Comparison of ENCODE assay signal across 15 cellular contexts in the genomic region with DNA sequence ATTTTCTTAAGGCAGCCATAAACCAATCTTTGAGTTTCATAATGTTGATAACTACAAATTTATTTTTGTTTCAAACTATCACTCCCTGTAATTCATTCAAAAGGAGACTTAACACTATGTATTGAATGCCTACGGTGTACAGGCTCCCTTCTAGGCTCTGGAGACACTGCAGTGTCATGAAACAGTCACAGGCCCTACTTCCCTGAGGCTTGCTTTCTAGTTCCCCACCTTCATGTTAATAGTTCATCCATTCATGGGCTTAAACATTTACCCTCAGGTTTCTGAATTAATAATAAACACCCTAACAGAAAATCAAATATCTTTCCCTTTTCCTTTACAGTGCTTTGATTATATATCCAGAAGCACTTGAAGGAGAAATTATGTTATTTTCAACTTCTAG.
A peak's percentile ranks its signal among the peaks of the same experiment; 100 is the strongest.
DNase-seq lines count a peak whose midpoint lies in the region; ATAC-seq and TF ChIP-seq lines count a peak whose summit lies in the region.
"Had no signal": no experiment of that assay in that cellular context is flagged by ENCODE, and none has a peak within 500 bp of the region (broad histone marks: within the 10 kb centered on the region; RNA-seq: fewer than 3 reads in every experiment).

No MANE protein-coding gene starts in this region.

- DNase-seq in HFFc6 (no peak), NCI-H2029 treated with DMSO at 0.1 percent for 48 hours (lab: John Stamatoyannopoulos, UW) (no peak), SHP77 treated with DMSO at 0.1 percent for 48 hours (lab: John Stamatoyannopoulos, UW) (no peak), type B pancreatic cell (ENCODE audit: extremely low spot score, unreplicated experiment) (no peak)
- DNase-seq: activated CD4-positive, alpha-beta T cell treated with anti-CD3 and anti-CD28 coated beads, Interleukin-2, amount 50 U/mL, for 4 hours; gastrocnemius medialis; islet precursor cell; NCI-H1048; stimulated activated CD4-positive, alpha-beta T cell treated with anti-CD3 and anti-CD28 coated beads, Interleukin-2, amount 100 ng/mL, for 24 hours; uterus had no signal

- H3K36me3 Mint-ChIP-seq in HFFc6 (ENCODE audit: low read depth) = no peaks in the 10 kb centered on the region
- no peaks in the 10 kb centered on the region for H3K36me3 Mint-ChIP-seq in type B pancreatic cell

- TF ChIP-seq CTCF in HFFc6 (IDR thresholded peaks at IDR 0.05) (no peak), type B pancreatic cell (conservative IDR thresholded peaks at IDR 0.05) (no peak)

- peak; percentile 50 for ATAC-seq in GM18499 (IDR thresholded peaks at IDR 0.05; ENCODE audit: insufficient read depth, unreplicated experiment)
- ATAC-seq in GM19452 (IDR thresholded peaks at IDR 0.05; ENCODE audit: unreplicated experiment) = peak; percentile 77
- ATAC-seq in HG02798 (IDR thresholded peaks at IDR 0.05; ENCODE audit: poor library complexity, unreplicated experiment) = peak; percentile 83
- peak; percentile 57 for ATAC-seq in HG03442 (IDR thresholded peaks at IDR 0.05; ENCODE audit: unreplicated experiment)
- ATAC-seq: gastrocnemius medialis had no signal

- no peaks in the 10 kb centered on the region; the same call in 1 of the 2 replicates for H3K27me3 Mint-ChIP-seq in HFFc6 (ENCODE audit: insufficient read depth)
- peaks cover 7% of the 10 kb centered on the region for H3K27me3 Mint-ChIP-seq in type B pancreatic cell

- H3K4me3 Mint-ChIP-seq in HFFc6 (no peak overlapping the region), type B pancreatic cell (no peak overlapping the region)
- H3K4me3 Mint-ChIP-seq: brain had no signal

- no peak overlapping the region for H3K27ac Mint-ChIP-seq in HFFc6
- H3K27ac Mint-ChIP-seq in type B pancreatic cell = no peak overlapping the region
- H3K27ac Mint-ChIP-seq: brain had no signal

- H3K9me3 Mint-ChIP-seq in HFFc6 (peaks cover 46% of the 10 kb centered on the region), type B pancreatic cell (no peaks in the 10 kb centered on the region)

- no peaks in the 10 kb centered on the region for H3K4me1 Mint-ChIP-seq in HFFc6 (ENCODE audit: low read depth)
- no peaks in the 10 kb centered on the region for H3K4me1 Mint-ChIP-seq in type B pancreatic cell (ENCODE audit: unreplicated experiment)
- H3K4me1 Mint-ChIP-seq: brain had no signal
